16 cellular contexts compared by ENCODE assay signal in genomic region chr1:89704014-89704413, GRCh38.
DNase-seq lines count a peak whose midpoint lies in the region; ATAC-seq and TF ChIP-seq lines count a peak whose summit lies in the region.
"Had no signal": no experiment of that assay in that cellular context is flagged by ENCODE, and none has a peak within 500 bp of the region (broad histone marks: within the 10 kb centered on the region; RNA-seq: fewer than 3 reads in every experiment).

No MANE protein-coding gene starts in this region.

- no peak overlapping the region for H3K9ac ChIP-seq in DND-41 (ENCODE audit: low read depth, low read length)

- H3K27me3 Mint-ChIP-seq in activated naive CD8-positive, alpha-beta T cell, result no peaks in the 10 kb centered on the region
- no peaks in the 10 kb centered on the region for H3K27me3 Mint-ChIP-seq in activated naive CD8-positive, alpha-beta T cell treated with anti-CD3 and anti-CD28 coated beads for 36 hours
- no peaks in the 10 kb centered on the region for H3K27me3 Mint-ChIP-seq in activated naive CD8-positive, alpha-beta T cell treated with anti-CD3 and anti-CD28 coated beads, Interleukin-2, amount 50 U/mL, for 24 hours

- intact Hi-C loops in ascending aorta (cut with DNase I), result no loop called here

- H3K36me3 Mint-ChIP-seq in activated naive CD8-positive, alpha-beta T cell, result peaks cover 51% of the 10 kb centered on the region
- peaks cover 74% of the 10 kb centered on the region for H3K36me3 Mint-ChIP-seq in activated naive CD8-positive, alpha-beta T cell treated with anti-CD3 and anti-CD28 coated beads for 36 hours
- peaks cover 68% of the 10 kb centered on the region for H3K36me3 Mint-ChIP-seq in activated naive CD8-positive, alpha-beta T cell treated with anti-CD3 and anti-CD28 coated beads, Interleukin-2, amount 50 U/mL, for 24 hours (ENCODE audit: low read depth)

- H4K20me1 ChIP-seq in DND-41 (ENCODE audit: insufficient read depth, low read length), result no peaks in the 10 kb centered on the region

- H3K9me3 ChIP-seq in DND-41 (ENCODE audit: insufficient read depth, low read length, severe bottlenecking) (no peaks in the 10 kb centered on the region), ascending aorta (no peaks in the 10 kb centered on the region)
- H3K9me3 ChIP-seq: MG63, SJCRH30 had no signal

- H3K36me3 ChIP-seq in DND-41 (ENCODE audit: insufficient read depth, low read length), result peaks cover 3% of the 10 kb centered on the region; the same call in 1 of the 2 replicates
- H3K36me3 ChIP-seq in ascending aorta, result no peaks in the 10 kb centered on the region
- H3K36me3 ChIP-seq: MG63, SJCRH30 had no signal

- no peak overlapping the region for H3K4me2 ChIP-seq in DND-41 (ENCODE audit: insufficient read depth, low read length)

- no peak overlapping the region for H3K4me3 ChIP-seq in DND-41 (ENCODE audit: low read depth in 1 of 2, low read length in 2 of 2)
- no peak overlapping the region for H3K4me3 ChIP-seq in foreskin fibroblast (ENCODE audit: low read depth in 1 of 2, low read length in 2 of 2)
- H3K4me3 ChIP-seq in ascending aorta, result no peak overlapping the region
- H3K4me3 ChIP-seq: MG63, SJCRH30 had no signal

- H3K9me3 Mint-ChIP-seq in activated naive CD8-positive, alpha-beta T cell (ENCODE audit: low read depth), result no peaks in the 10 kb centered on the region
- peaks cover 13% of the 10 kb centered on the region for H3K9me3 Mint-ChIP-seq in activated naive CD8-positive, alpha-beta T cell treated with anti-CD3 and anti-CD28 coated beads for 36 hours
- peaks cover 11% of the 10 kb centered on the region for H3K9me3 Mint-ChIP-seq in activated naive CD8-positive, alpha-beta T cell treated with anti-CD3 and anti-CD28 coated beads, Interleukin-2, amount 50 U/mL, for 24 hours
- H3K9me3 Mint-ChIP-seq: CD14-positive monocyte had no signal

- peak overlapping the region; percentile 79 for H3K27ac Mint-ChIP-seq in activated naive CD8-positive, alpha-beta T cell
- no peak overlapping the region for H3K27ac Mint-ChIP-seq in activated naive CD8-positive, alpha-beta T cell treated with anti-CD3 and anti-CD28 coated beads for 36 hours
- peak overlapping the region; percentile 63 for H3K27ac Mint-ChIP-seq in activated naive CD8-positive, alpha-beta T cell treated with anti-CD3 and anti-CD28 coated beads, Interleukin-2, amount 50 U/mL, for 24 hours

- no peaks in the 10 kb centered on the region for H3K27me3 ChIP-seq in DND-41 (ENCODE audit: insufficient read depth, low read length, poor library complexity)
- no peaks in the 10 kb centered on the region for H3K27me3 ChIP-seq in ascending aorta
- H3K27me3 ChIP-seq: MG63, SJCRH30 had no signal

- H3K4me1 ChIP-seq in DND-41 (ENCODE audit: insufficient read depth, low read length) (peaks cover 55% of the 10 kb centered on the region), ascending aorta (no peaks in the 10 kb centered on the region)
- H3K4me1 ChIP-seq: SJCRH30 had no signal

- peaks cover 77% of the 10 kb centered on the region for H3K4me1 Mint-ChIP-seq in activated naive CD8-positive, alpha-beta T cell (ENCODE audit: low read depth)
- peaks cover 69% of the 10 kb centered on the region for H3K4me1 Mint-ChIP-seq in activated naive CD8-positive, alpha-beta T cell treated with anti-CD3 and anti-CD28 coated beads for 36 hours
- peaks cover 82% of the 10 kb centered on the region for H3K4me1 Mint-ChIP-seq in activated naive CD8-positive, alpha-beta T cell treated with anti-CD3 and anti-CD28 coated beads, Interleukin-2, amount 50 U/mL, for 24 hours

- H3K4me3 Mint-ChIP-seq in activated naive CD8-positive, alpha-beta T cell, result no peak overlapping the region
- no peak overlapping the region for H3K4me3 Mint-ChIP-seq in activated naive CD8-positive, alpha-beta T cell treated with anti-CD3 and anti-CD28 coated beads for 36 hours
- H3K4me3 Mint-ChIP-seq in activated naive CD8-positive, alpha-beta T cell treated with anti-CD3 and anti-CD28 coated beads, Interleukin-2, amount 50 U/mL, for 24 hours, result no peak overlapping the region
- H3K4me3 Mint-ChIP-seq: CD14-positive monocyte had no signal

- H3K79me2 ChIP-seq in DND-41 (ENCODE audit: insufficient read depth, low read length), result no peaks in the 10 kb centered on the region

- H2AFZ ChIP-seq in DND-41 (ENCODE audit: low read depth, low read length), result no peak overlapping the region

- peak overlapping the region; percentile 60 for H3K27ac ChIP-seq in DND-41 (ENCODE audit: low read length)
- no peak overlapping the region for H3K27ac ChIP-seq in ascending aorta
- H3K27ac ChIP-seq: SJCRH30 had no signal

- no peak for TF ChIP-seq CTCF in DND-41 (IDR thresholded peaks at IDR 0.05; ENCODE audit: borderline replicate concordance, extremely low read depth, low read length, poor library complexity, severe bottlenecking)
- TF ChIP-seq CTCF in foreskin fibroblast (IDR thresholded peaks at IDR 0.05; ENCODE audit: low read depth, low read length), result no peak
- TF ChIP-seq CTCF in ascending aorta (IDR thresholded peaks at IDR 0.05), result no peak

- DNase-seq in activated naive CD8-positive, alpha-beta T cell treated with anti-CD3 and anti-CD28 coated beads for 36 hours, result no peak
- DNase-seq in DND-41, result no peak
- DNase-seq in activated naive CD8-positive, alpha-beta T cell treated with anti-CD3 and anti-CD28 coated beads, Interleukin-2, amount 50 U/mL, for 24 hours, result no peak
- DNase-seq in foreskin fibroblast, result no peak
- no peak for DNase-seq in ascending aorta (ENCODE audit: low spot score in 2 of 2)
- no peak for DNase-seq in NK-92 treated with Interleukin-12 subunit alpha and Interleukin-12 subunit beta, amount 100 ng/mL, for 24 hours (lab: John Stamatoyannopoulos, UW)
- DNase-seq: GOT3, HCEC 1CT, Kasumi-1, MG63, NCI-H1417, NCI-H187, NCI-H446, SJCRH30 had no signal

- 0 out of 3 replicates have a peak, but pooled peaks have one; percentile 24 for ATAC-seq in DND-41 (ENCODE audit: insufficient read depth, low read depth)
- ATAC-seq in activated naive CD8-positive, alpha-beta T cell treated with anti-CD3 and anti-CD28 coated beads, Interleukin-2, amount 50 U/mL, for 24 hours, result no peak
